18 cellular contexts compared by ENCODE assay signal in the genomic region with DNA sequence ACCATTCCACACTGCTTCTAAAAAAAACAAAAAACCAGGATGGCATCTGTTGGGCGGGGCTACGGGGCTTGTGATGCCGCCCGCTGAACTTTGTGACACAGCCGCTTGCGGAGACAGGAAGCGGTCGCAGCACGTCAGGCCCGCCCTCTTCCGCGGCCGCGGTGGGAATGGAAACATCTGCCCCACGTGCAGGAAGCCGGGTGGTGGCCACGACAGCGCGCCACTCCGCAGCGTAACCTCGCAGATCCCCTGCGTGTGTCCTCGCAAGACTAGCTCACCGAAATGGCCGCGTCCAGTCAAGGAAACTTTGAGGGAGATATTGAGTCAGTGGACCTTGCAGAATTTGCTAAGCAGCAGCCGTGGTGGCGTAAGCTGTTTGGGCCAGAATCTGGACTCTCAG.
"Had no signal": no experiment of that assay in that cellular context is flagged by ENCODE, and none has a peak within 500 bp of the region (broad histone marks: within the 10 kb centered on the region; RNA-seq: fewer than 3 reads in every experiment).

No MANE protein-coding gene starts in this region.

- ATAC-seq: activated CD4-positive, CD25-positive, alpha-beta regulatory T cell treated with anti-CD3 and anti-CD28 coated beads, Interleukin-2, amount 50 U/mL, for 24 hours; activated CD8-positive, alpha-beta memory T cell treated with anti-CD3 and anti-CD28 coated beads, Interleukin-2, amount 10 ng/mL, durations not matched to agents 7 days and 5 days; activated T-cell treated with anti-CD3 and anti-CD28 coated beads, Interleukin-2, amount 50 U/mL, for 4 hours; right cardiac atrium; stimulated activated naive B cell treated with anti-CD40 and anti-IgM and Interleukin-4, amounts not matched to agents 10 μg/mL and 1 μg/mL and 100 μg/mL, for 72 hours had no signal

- H3K4me3 Mint-ChIP-seq: activated CD8-positive, alpha-beta memory T cell treated with anti-CD3 and anti-CD28 coated beads, Interleukin-2, amount 10 ng/mL, durations not matched to agents 7 days and 5 days; activated naive CD8-positive, alpha-beta T cell; activated T-cell treated with anti-CD3 and anti-CD28 coated beads, Interleukin-2, amount 50 U/mL, for 4 hours; neural progenitor cell; stimulated activated naive B cell treated with anti-CD40 and anti-IgM and Interleukin-4, amounts not matched to agents 10 μg/mL and 1 μg/mL and 100 μg/mL, for 72 hours had no signal

- H3K27ac Mint-ChIP-seq: activated CD8-positive, alpha-beta memory T cell treated with anti-CD3 and anti-CD28 coated beads, Interleukin-2, amount 10 ng/mL, durations not matched to agents 7 days and 5 days; activated naive CD8-positive, alpha-beta T cell; neural progenitor cell; stimulated activated naive B cell treated with anti-CD40 and anti-IgM and Interleukin-4, amounts not matched to agents 10 μg/mL and 1 μg/mL and 100 μg/mL, for 72 hours had no signal

- H3K9me3 Mint-ChIP-seq: activated T-cell treated with anti-CD3 and anti-CD28 coated beads, Interleukin-2, amount 50 U/mL, for 4 hours; neural progenitor cell; stimulated activated naive B cell treated with anti-CD40 and anti-IgM and Interleukin-4, amounts not matched to agents 10 μg/mL and 1 μg/mL and 100 μg/mL, for 72 hours had no signal

- H3K4me1 Mint-ChIP-seq: activated CD8-positive, alpha-beta memory T cell treated with anti-CD3 and anti-CD28 coated beads, Interleukin-2, amount 10 ng/mL, durations not matched to agents 7 days and 5 days; neural progenitor cell; stimulated activated naive B cell treated with anti-CD40 and anti-IgM and Interleukin-4, amounts not matched to agents 10 μg/mL and 1 μg/mL and 100 μg/mL, for 72 hours had no signal

- H3K36me3 Mint-ChIP-seq: activated CD8-positive, alpha-beta memory T cell treated with anti-CD3 and anti-CD28 coated beads, Interleukin-2, amount 10 ng/mL, durations not matched to agents 7 days and 5 days; activated naive CD8-positive, alpha-beta T cell; neural progenitor cell; stimulated activated naive B cell treated with anti-CD40 and anti-IgM and Interleukin-4, amounts not matched to agents 10 μg/mL and 1 μg/mL and 100 μg/mL, for 72 hours had no signal

- DNase-seq: activated CD4-positive, alpha-beta T cell treated with anti-CD3 and anti-CD28 coated beads, Interleukin-2, amount 50 U/mL, for 1 hour; activated CD8-positive, alpha-beta memory T cell treated with anti-CD3 and anti-CD28 coated beads, Interleukin-2, amount 10 ng/mL, durations not matched to agents 7 days and 5 days; activated T-cell treated with anti-CD3 and anti-CD28 coated beads, Interleukin-2, amount 50 U/mL, for 4 hours; cerebellar nuclear complex; cortex of kidney; head of caudate nucleus; kidney glomerular epithelial cell; left ventricle myocardium inferior; mammary epithelial cell; right cardiac atrium; SK-N-SH; small intestine; stimulated activated CD4-positive, alpha-beta T cell treated with anti-CD3 and anti-CD28 coated beads, Interleukin-4, amount 100 ng/mL, for 4 hours; stimulated activated naive B cell treated with anti-CD40 and anti-IgM and Interleukin-4, amounts not matched to agents 10 μg/mL and 1 μg/mL and 100 μg/mL, for 72 hours; T1000 had no signal

- H3K27me3 Mint-ChIP-seq: activated CD8-positive, alpha-beta memory T cell treated with anti-CD3 and anti-CD28 coated beads, Interleukin-2, amount 10 ng/mL, durations not matched to agents 7 days and 5 days had no signal
